23 cellular contexts compared by ENCODE assay signal in genomic region chr7:63041786-63042185, GRCh38.
A peak's percentile ranks its signal among the peaks of the same experiment; 100 is the strongest.
DNase-seq lines count a peak whose midpoint lies in the region; ATAC-seq and TF ChIP-seq lines count a peak whose summit lies in the region.
"Had no signal": no experiment of that assay in that cellular context is flagged by ENCODE, and none has a peak within 500 bp of the region (broad histone marks: within the 10 kb centered on the region; RNA-seq: fewer than 3 reads in every experiment).

No MANE protein-coding gene starts in this region.

- no peak for ATAC-seq in lower lobe of right lung
- ATAC-seq: GM12878 had no signal

- H3K9me3 Mint-ChIP-seq in type B pancreatic cell, result peaks cover 23% of the 10 kb centered on the region

- H3K4me1 ChIP-seq in lower lobe of right lung, result no peaks in the 10 kb centered on the region
- H3K4me1 ChIP-seq: BE2C; BLaER1 treated with 17β-estradiol and CSF1 and Interleukin-3, amounts not matched to agents 10 nM and 100 nM had no signal

- H3K27ac Mint-ChIP-seq in type B pancreatic cell, result no peak overlapping the region
- H3K27ac Mint-ChIP-seq: CD14-positive monocyte; CD4-positive, alpha-beta T cell; CD8-positive, alpha-beta memory T cell had no signal

- peak; percentile 9 for DNase-seq in activated CD8-positive, alpha-beta memory T cell treated with anti-CD3 and anti-CD28 coated beads for 24 hours
- DNase-seq in activated CD8-positive, alpha-beta memory T cell treated with anti-CD3 and anti-CD28 coated beads, Interleukin-2, amount 50 U/mL, for 4 hours, result no peak
- peak; percentile 27 for DNase-seq in islet precursor cell
- peak; percentile 56 for DNase-seq in posterior vena cava (ENCODE audit: low spot score)
- peak; percentile 45 for DNase-seq in type B pancreatic cell (ENCODE audit: extremely low spot score, unreplicated experiment)
- no peak for DNase-seq in lower lobe of right lung
- DNase-seq in cerebellar nuclear complex (lab: John Stamatoyannopoulos, UW), result no peak
- DNase-seq in NCI-H774 (lab: John Stamatoyannopoulos, UW), result no peak
- DNase-seq: AML-193; BE2C; CD4-positive, alpha-beta T cell; CD8-positive, alpha-beta memory T cell; DMS 273 treated with DMSO at 0.1 percent for 48 hours; DMS79; EL; GDM1; GM23248; H7; HCEC 1CT had no signal

- no peak overlapping the region for H3K4me3 ChIP-seq in lower lobe of right lung
- H3K4me3 ChIP-seq: BLaER1 treated with 17β-estradiol and CSF1 and Interleukin-3, amounts not matched to agents 10 nM and 100 nM; GM12878; GM23248 had no signal

- intact Hi-C loops in posterior vena cava (cut with DNase I), result no loop called here
- intact Hi-C loops in lower lobe of right lung (cut with DNase I), result no loop called here

- no peak for TF ChIP-seq CTCF in type B pancreatic cell (conservative IDR thresholded peaks at IDR 0.05)
- no peak for TF ChIP-seq CTCF in lower lobe of right lung (IDR thresholded peaks at IDR 0.05)

- peaks cover 8% of the 10 kb centered on the region for H3K9me3 ChIP-seq in lower lobe of right lung
- H3K9me3 ChIP-seq: BE2C had no signal

- H3K27me3 Mint-ChIP-seq in type B pancreatic cell, result no peaks in the 10 kb centered on the region
- H3K27me3 Mint-ChIP-seq: CD4-positive, alpha-beta T cell; CD8-positive, alpha-beta memory T cell had no signal

- H3K27me3 ChIP-seq in lower lobe of right lung (ENCODE audit: low read depth), result no peaks in the 10 kb centered on the region
- H3K27me3 ChIP-seq: BE2C; BLaER1 treated with 17β-estradiol and CSF1 and Interleukin-3, amounts not matched to agents 10 nM and 100 nM had no signal

- no peak overlapping the region for H3K4me3 Mint-ChIP-seq in type B pancreatic cell
- H3K4me3 Mint-ChIP-seq: CD14-positive monocyte; CD4-positive, alpha-beta T cell; CD8-positive, alpha-beta memory T cell had no signal

- H3K36me3 Mint-ChIP-seq in type B pancreatic cell, result peaks cover 7% of the 10 kb centered on the region
- H3K36me3 Mint-ChIP-seq: CD14-positive monocyte; CD8-positive, alpha-beta memory T cell had no signal

- no peaks in the 10 kb centered on the region for H3K4me1 Mint-ChIP-seq in type B pancreatic cell (ENCODE audit: unreplicated experiment)
- H3K4me1 Mint-ChIP-seq: CD14-positive monocyte; CD8-positive, alpha-beta memory T cell had no signal

- no peak overlapping the region for H3K27ac ChIP-seq in lower lobe of right lung
- H3K27ac ChIP-seq: 22Rv1; BLaER1 treated with 17β-estradiol and CSF1 and Interleukin-3, amounts not matched to agents 10 nM and 100 nM; GM23248 had no signal

- no peaks in the 10 kb centered on the region for H3K36me3 ChIP-seq in lower lobe of right lung
- H3K36me3 ChIP-seq: BE2C; BLaER1 treated with 17β-estradiol and CSF1 and Interleukin-3, amounts not matched to agents 10 nM and 100 nM had no signal

Comparison
In these comparisons a context has a peak if more than half of its experiments do, and no peak if none do; other contexts are left out.
1. DNase-seq: peak in activated CD8-positive, alpha-beta memory T cell treated with anti-CD3 and anti-CD28 coated beads for 24 hours (single experiment), islet precursor cell (single experiment), posterior vena cava (single experiment) and type B pancreatic cell (single experiment); none in activated CD8-positive, alpha-beta memory T cell treated with anti-CD3 and anti-CD28 coated beads, Interleukin-2, amount 50 U/mL, for 4 hours (single experiment), lower lobe of right lung (single experiment), cerebellar nuclear complex (0 of 2) and NCI-H774 (single experiment).